24 cellular contexts compared by ENCODE assay signal in genomic region chr6:38847497-38847896, GRCh38.
"Had no signal": no experiment of that assay in that cellular context is flagged by ENCODE, and none has a peak within 500 bp of the region (broad histone marks: within the 10 kb centered on the region; RNA-seq: fewer than 3 reads in every experiment).

No MANE protein-coding gene starts in this region.

- H3K4me3 Mint-ChIP-seq: endodermal cell, memory B cell, mesothelial cell of epicardium, natural killer cell, neural crest cell had no signal

- H3K36me3 ChIP-seq: left ventricle myocardium inferior, lower lobe of right lung, spleen, stomach, thoracic aorta, transverse colon had no signal

- H3K9me3 ChIP-seq: left ventricle myocardium inferior, lower lobe of right lung, spleen, stomach, thoracic aorta, transverse colon had no signal

- H3K27me3 ChIP-seq: hepatocyte, spleen, stomach had no signal

- H3K4me1 ChIP-seq: left ventricle myocardium inferior, lower lobe of right lung, spleen, stomach, transverse colon had no signal

- H3K9me3 Mint-ChIP-seq: endodermal cell, memory B cell, mesothelial cell of epicardium, natural killer cell, neural crest cell had no signal

- H3K36me3 Mint-ChIP-seq: memory B cell, mesothelial cell of epicardium, natural killer cell had no signal

- H3K4me1 Mint-ChIP-seq: memory B cell, mesothelial cell of epicardium, natural killer cell had no signal

- H3K4me3 ChIP-seq: coronary artery, hepatocyte, left ventricle myocardium inferior, lower lobe of right lung, spleen, stomach, thoracic aorta, transverse colon had no signal

- H3K27ac Mint-ChIP-seq: endodermal cell, memory B cell, mesothelial cell of epicardium, natural killer cell had no signal

- H3K27ac ChIP-seq: coronary artery, foreskin keratinocyte, hepatocyte, left ventricle myocardium inferior, lower lobe of right lung, spleen, stomach, thoracic aorta, transverse colon had no signal

- DNase-seq: effector CD4-positive, alpha-beta T cell; endodermal cell; erythroblast; head of caudate nucleus; kidney; left cardiac atrium; left ventricle myocardium inferior; lower lobe of right lung; natural killer cell; posterior cingulate gyrus; spleen; stimulated activated CD4-positive, alpha-beta T cell treated with anti-CD3 and anti-CD28 coated beads, Interleukin-15, amount 100 ng/mL, for 24 hours; stimulated activated CD4-positive, alpha-beta T cell treated with anti-CD3 and anti-CD28 coated beads, Interleukin-2, amount 100 ng/mL, for 24 hours; stomach; substantia nigra; transverse colon had no signal

- ATAC-seq: left cardiac atrium, lower lobe of right lung, natural killer cell, sciatic nerve had no signal
